Comparison of ENCODE assay signal across 8 cellular contexts in genomic region chr19:54096642-54097106, GRCh38. TPM values are rescaled to one million over a fixed set of nuclear protein-coding genes. Genes with fewer than 3 reads are reported as not detected.
DNase-seq lines count a peak whose midpoint lies in the region; TF ChIP-seq lines count a peak whose summit lies in the region.

No MANE protein-coding gene starts in this region.

- peak overlapping the region; percentile 25 for H3K4me3 ChIP-seq in left ventricle myocardium inferior
- peak overlapping the region in 4 of 8 donors; percentile 15 to 65 (median 22) for H3K4me3 ChIP-seq in spleen

- H3K36me3 Mint-ChIP-seq in HFFc6 (ENCODE audit: low read depth), result peaks cover 5% of the 10 kb centered on the region; the same call in 1 of the 2 replicates
- H3K36me3 Mint-ChIP-seq in activated T-cell treated with anti-CD3 and anti-CD28 coated beads, Interleukin-2, amount 50 U/mL, for 24 hours (ENCODE audit: low read depth), result no peaks in the 10 kb centered on the region

- H3K27ac ChIP-seq in left ventricle myocardium inferior (replicated peaks) (no peak overlapping the region), spleen (peak overlapping the region in 7 of 8 donors; percentile 33 to 85 (median 67))

- peaks cover 11% of the 10 kb centered on the region; the same call in 1 of the 2 replicates for H3K9me3 Mint-ChIP-seq in HFFc6
- peaks cover 4% of the 10 kb centered on the region for H3K9me3 Mint-ChIP-seq in activated T-cell treated with anti-CD3 and anti-CD28 coated beads, Interleukin-2, amount 50 U/mL, for 24 hours

- peak; percentile 54 for TF ChIP-seq CTCF in AG09319 (IDR thresholded peaks at IDR 0.05; ENCODE audit: low read depth, low read length)
- peak; percentile 46 for TF ChIP-seq CTCF in HFFc6 (IDR thresholded peaks at IDR 0.05)
- TF ChIP-seq CTCF in left ventricle myocardium inferior (IDR thresholded peaks at IDR 0.05; ENCODE audit: borderline replicate concordance), result no peak
- TF ChIP-seq CTCF in spleen (IDR thresholded peaks at IDR 0.05 in 8 of 11, conservative IDR thresholded peaks at IDR 0.05 in 3 of 11), result peak in 2 of 11 experiments; percentile 16 to 35

- H3K27me3 Mint-ChIP-seq in HFFc6 (ENCODE audit: insufficient read depth), result peaks cover 6% of the 10 kb centered on the region; the same call in 1 of the 2 replicates
- peaks cover 16% of the 10 kb centered on the region for H3K27me3 Mint-ChIP-seq in activated T-cell treated with anti-CD3 and anti-CD28 coated beads, Interleukin-2, amount 50 U/mL, for 24 hours

- peaks cover 24% of the 10 kb centered on the region for H3K4me1 Mint-ChIP-seq in HFFc6 (ENCODE audit: low read depth)
- peaks cover 18% of the 10 kb centered on the region for H3K4me1 Mint-ChIP-seq in activated T-cell treated with anti-CD3 and anti-CD28 coated beads, Interleukin-2, amount 50 U/mL, for 24 hours (ENCODE audit: low read depth)

- H3K4me3 Mint-ChIP-seq in HFFc6, result peak overlapping the region; percentile 81
- H3K4me3 Mint-ChIP-seq in activated T-cell treated with anti-CD3 and anti-CD28 coated beads, Interleukin-2, amount 50 U/mL, for 24 hours, result peak overlapping the region; percentile 61

- TF ChIP-seq POLR2A in spleen (IDR thresholded peaks at IDR 0.05), result no peak

- peaks cover 6% of the 10 kb centered on the region for H3K4me1 ChIP-seq in left ventricle myocardium inferior
- peaks cover 3 to 67% (median 16%) of the 10 kb centered on the region in 6 donors for H3K4me1 ChIP-seq in spleen

- DNase-seq in AG09319 (ENCODE audit: extremely low read depth, low read depth) (peak; percentile 25), HFFc6 (peak; percentile 56), left ventricle myocardium inferior (no peak), spleen (peak; percentile 86), C1 segment of cervical spinal cord (lab: John Stamatoyannopoulos, UW) (no peak), NCI-H1930 (lab: John Stamatoyannopoulos, UW) (no peak), HK-2 (ENCODE audit: unreplicated experiment) (no peak)
- DNase-seq in activated T-cell treated with anti-CD3 and anti-CD28 coated beads, Interleukin-2, amount 50 U/mL, for 24 hours, result peak; percentile 50

- peak overlapping the region; percentile 67 for H3K27ac Mint-ChIP-seq in HFFc6
- peak overlapping the region; percentile 62 for H3K27ac Mint-ChIP-seq in activated T-cell treated with anti-CD3 and anti-CD28 coated beads, Interleukin-2, amount 50 U/mL, for 24 hours

- intact Hi-C loops in left ventricle myocardium inferior (cut with micrococcal nuclease) (no loop called here), spleen (cut with DNase I; ENCODE audit: low total_unique reads) (no loop called here)

- peaks cover 66% of the 10 kb centered on the region for H3K27me3 ChIP-seq in left ventricle myocardium inferior (ENCODE audit: low read depth)
- H3K27me3 ChIP-seq in spleen (replicated peaks in 1 of 7), result peaks cover 0 to 39% (median 14%) of the 10 kb centered on the region in 7 donors

- WGBS in spleen, 5 donors, result 5 to 18% (median 8%) methylated on average over 14 of the region's 14 CpGs

- H3K9me3 ChIP-seq in left ventricle myocardium inferior (replicated peaks) (no peaks in the 10 kb centered on the region), spleen (no peaks in the 10 kb centered on the region)

- no peaks in the 10 kb centered on the region for H3K36me3 ChIP-seq in left ventricle myocardium inferior
- H3K36me3 ChIP-seq in spleen, result peaks cover 0 to 9% (median 0%) of the 10 kb centered on the region in 6 donors

RNA-seq across cellular contexts. Expression of gene OSCAR, which starts 3.9 kb away (rescaled TPM):
- 1 to 10 TPM in 4 of 6 experiments, under 1 TPM in 2; 0.45 to 3.2 (median 2.4) TPM for total RNA-seq in HFFc6 (2021; fragmentation: NEBNext Ultra II Directional; extraction: Animal tissue kit (Norgen Biotek cat#: 25700))
- total RNA-seq in left ventricle myocardium inferior (0.33 TPM), spleen (10 to 100 TPM in 6 of 7 donors, 1 to 10 TPM in 1; 9.1 to 49.5 (median 18.3) TPM)
- polyA plus RNA-seq in spleen, result 10 to 100 TPM in 2 of 3 donors, 1 to 10 TPM in 1; 2.4 to 18.2 (median 12.9) TPM

RNA-seq across cellular contexts. Expression of gene NDUFA3, which starts 6.0 kb away (rescaled TPM):
- total RNA-seq in HFFc6 (2021; fragmentation: NEBNext Ultra II Directional; extraction: Animal tissue kit (Norgen Biotek cat#: 25700)), result 100 to 1,000 TPM; 114 to 173 (median 144) TPM
- total RNA-seq in left ventricle myocardium inferior (503 TPM), spleen (100 to 1,000 TPM in 1 of 7 donors, 10 to 100 TPM in 6; 14.5 to 109 (median 73.5) TPM)
- polyA plus RNA-seq in spleen, result 100 to 1,000 TPM; 162 to 197 (median 185) TPM

RNA-seq across cellular contexts. Expression of gene TARM1, which starts 15.5 kb away (rescaled TPM):
- total RNA-seq in HFFc6 (2021; fragmentation: NEBNext Ultra II Directional; extraction: Animal tissue kit (Norgen Biotek cat#: 25700)), result not detected
- total RNA-seq in left ventricle myocardium inferior (not detected), spleen (1 to 10 TPM in 1 of 7 donors, not detected in 6; 1.5 TPM)
- polyA plus RNA-seq in spleen, result not detected

RNA-seq across cellular contexts. Expression of gene TFPT, which starts 18.8 kb away (rescaled TPM):
- total RNA-seq in HFFc6 (2021; fragmentation: NEBNext Ultra II Directional; extraction: Animal tissue kit (Norgen Biotek cat#: 25700)), result 10 to 100 TPM in 5 of 6 experiments, 1 to 10 TPM in 1; 9.3 to 15.4 (median 14.5) TPM
- total RNA-seq in left ventricle myocardium inferior (14.5 TPM), spleen (10 to 100 TPM; 16.5 to 22.7 (median 20.1) TPM)
- polyA plus RNA-seq in spleen, result 10 to 100 TPM; 24.8 to 36.5 (median 28.8) TPM

RNA-seq across cellular contexts. Expression of gene PRPF31, which starts 18.9 kb away (rescaled TPM):
- total RNA-seq in HFFc6 (2021; fragmentation: NEBNext Ultra II Directional; extraction: Animal tissue kit (Norgen Biotek cat#: 25700)), result 10 to 100 TPM; 66.1 to 92.5 (median 83.6) TPM
- total RNA-seq in left ventricle myocardium inferior (39.5 TPM), spleen (10 to 100 TPM; 34.7 to 57.0 (median 48.1) TPM)
- 10 to 100 TPM; 45.5 to 66.2 (median 59.1) TPM for polyA plus RNA-seq in spleen

Comparison
In these comparisons a context has a peak if more than half of its experiments do, and no peak if none do; other contexts are left out.
1. DNase-seq: peak in AG09319 (single experiment), HFFc6 (single experiment), activated T-cell treated with anti-CD3 and anti-CD28 coated beads, Interleukin-2, amount 50 U/mL, for 24 hours (single experiment) and spleen (single experiment); none in left ventricle myocardium inferior (single experiment), C1 segment of cervical spinal cord (0 of 14), NCI-H1930 (0 of 2) and HK-2 (single experiment).